ENCODE assay signal across 1 cellular context in genomic region chr2:241894056-241894641, GRCh38.
TF ChIP-seq lines count a peak whose summit lies in the region.

No MANE protein-coding gene starts in this region.

TF ChIP-seq in H1, 55 proteins besides CTCF, POLR2A, EP300 and RAD21 (continued from another document):
- TF ChIP-seq CHD7 (IDR thresholded peaks at IDR 0.05; ENCODE audit: insufficient replicate concordance, low read length) (no peak), RBBP5 (IDR thresholded peaks at IDR 0.05; ENCODE audit: borderline replicate concordance, low read depth, low read length) (no peak), BACH1 (IDR thresholded peaks at IDR 0.05; ENCODE audit: low read length) (no peak), SIN3A (conservative IDR thresholded peaks at IDR 0.05 in 1 of 2, IDR thresholded peaks at IDR 0.05 in 1 of 2; ENCODE audit: low read depth in 1 of 2, low read length in 2 of 2) (no peak), SRF (IDR thresholded peaks at IDR 0.05; ENCODE audit: low read depth, low read length) (no peak), CREB1 (IDR thresholded peaks at IDR 0.05) (no peak), RFX5 (IDR thresholded peaks at IDR 0.05; ENCODE audit: borderline replicate concordance, low read depth, low read length) (no peak), EZH2 (IDR thresholded peaks at IDR 0.05; ENCODE audit: low read depth, low read length, severe bottlenecking) (no peak), ATF2 (IDR thresholded peaks at IDR 0.05; ENCODE audit: low read length) (no peak)
